ENCODE assay signal across 19 cellular contexts in the genomic region with DNA sequence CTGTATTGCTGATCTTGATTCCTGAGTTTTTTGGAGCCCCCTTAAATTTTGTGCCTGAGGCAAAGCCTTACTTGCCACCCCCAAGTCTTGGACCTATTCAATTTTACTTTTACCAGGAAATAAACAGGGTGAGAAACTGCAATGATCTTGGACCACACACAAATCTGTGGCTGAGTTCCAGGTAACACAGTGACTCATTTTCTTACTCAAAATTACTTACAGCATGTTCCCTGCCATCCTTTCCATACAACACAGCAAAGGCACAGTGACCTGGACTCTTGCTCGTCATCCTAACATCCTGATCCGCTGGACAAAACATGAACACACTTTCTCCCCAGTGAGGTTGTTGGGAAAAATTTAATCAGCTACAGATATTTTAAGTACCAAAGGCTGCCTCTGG.
A peak's percentile ranks its signal among the peaks of the same experiment; 100 is the strongest.
DNase-seq lines count a peak whose midpoint lies in the region; ATAC-seq, FAIRE-seq and TF ChIP-seq lines count a peak whose summit lies in the region.
"Had no signal": no experiment of that assay in that cellular context is flagged by ENCODE, and none has a peak within 500 bp of the region (broad histone marks: within the 10 kb centered on the region; RNA-seq: fewer than 3 reads in every experiment).

No MANE protein-coding gene starts in this region.

- no peaks in the 10 kb centered on the region for H3K36me3 ChIP-seq in breast epithelium
- H3K36me3 ChIP-seq in trophoblast cell (ENCODE audit: control insufficient read depth in 1 of 2, insufficient read depth in 2 of 2, low read length in 2 of 2): peaks cover 0 to 2% of the 10 kb centered on the region in 2 experiments
- H3K36me3 ChIP-seq: esophagus squamous epithelium, vagina had no signal

- no peak overlapping the region for H3K27ac ChIP-seq in breast epithelium
- no peak overlapping the region for H3K27ac ChIP-seq in trophoblast cell (ENCODE audit: low read depth, low read length)
- H3K27ac ChIP-seq: vagina had no signal

- ATAC-seq in activated T-helper 17 cell treated with anti-CD3 and anti-CD28 coated beads, Interleukin-2, amount 50 U/mL, for 72 hours (replicated peaks): peak; percentile 24
- ATAC-seq: GM23338 had no signal

- CTCF ChIA-PET in MCF 10A (lab: Yijun Ruan, JAX): interaction anchor here (0.6 kb wide), 1 partner anchor 42 kb away, joined by 3 read pairs; no protein-coding TSS in a partner anchor

- H2BK12ac ChIP-seq in trophoblast cell (ENCODE audit: low read length): no peak overlapping the region

- H3K9me3 ChIP-seq in breast epithelium (no peaks in the 10 kb centered on the region), trophoblast cell (ENCODE audit: insufficient read depth, low read depth, low read length) (no peaks in the 10 kb centered on the region)
- H3K9me3 ChIP-seq: esophagus squamous epithelium, vagina had no signal

- peaks cover 0 to 14% of the 10 kb centered on the region in 2 donors for H3K27me3 ChIP-seq in breast epithelium
- H3K27me3 ChIP-seq in trophoblast cell (ENCODE audit: insufficient read depth, low read length): no peaks in the 10 kb centered on the region
- H3K27me3 ChIP-seq: esophagus squamous epithelium, vagina had no signal

- H3K36me3 Mint-ChIP-seq in MCF 10A (ENCODE audit: insufficient read depth, unreplicated experiment): no peaks in the 10 kb centered on the region
- H3K36me3 Mint-ChIP-seq in activated T-helper 17 cell treated with anti-CD3 and anti-CD28 coated beads, Interleukin-2, amount 50 U/mL, for 72 hours (ENCODE audit: low read depth): peaks cover 6% of the 10 kb centered on the region

- H3K4me1 ChIP-seq in breast epithelium (no peaks in the 10 kb centered on the region), trophoblast cell (ENCODE audit: control insufficient read depth in 1 of 2, insufficient read depth in 2 of 2, low read length in 2 of 2) (no peaks in the 10 kb centered on the region)
- H3K4me1 ChIP-seq: vagina had no signal

- no peaks in the 10 kb centered on the region for H3K9me3 Mint-ChIP-seq in MCF 10A (ENCODE audit: unreplicated experiment)
- no peaks in the 10 kb centered on the region for H3K9me3 Mint-ChIP-seq in activated T-helper 17 cell treated with anti-CD3 and anti-CD28 coated beads, Interleukin-2, amount 50 U/mL, for 72 hours

- no peak overlapping the region for H3K4me3 Mint-ChIP-seq in MCF 10A (ENCODE audit: unreplicated experiment)
- no peak overlapping the region for H3K4me3 Mint-ChIP-seq in activated T-helper 17 cell treated with anti-CD3 and anti-CD28 coated beads, Interleukin-2, amount 50 U/mL, for 72 hours
- H3K4me3 Mint-ChIP-seq: GM23338, neural crest cell had no signal

- no peak overlapping the region for H2AFZ ChIP-seq in trophoblast cell (ENCODE audit: insufficient read depth, low read length, poor library complexity)
- H2AFZ ChIP-seq: GM23338 had no signal

- no peak overlapping the region for H3K27ac Mint-ChIP-seq in MCF 10A (ENCODE audit: low read depth, unreplicated experiment)
- H3K27ac Mint-ChIP-seq in activated T-helper 17 cell treated with anti-CD3 and anti-CD28 coated beads, Interleukin-2, amount 50 U/mL, for 72 hours: no peak overlapping the region
- H3K27ac Mint-ChIP-seq: GM23338 had no signal

- H3K14ac ChIP-seq in trophoblast cell (ENCODE audit: low read length): no peak overlapping the region

- H3K4me3 ChIP-seq in breast epithelium (no peak overlapping the region), trophoblast cell (ENCODE audit: low read depth, low read length) (no peak overlapping the region)
- H3K4me3 ChIP-seq: esophagus squamous epithelium, GM23338, vagina had no signal

- peaks cover 9% of the 10 kb centered on the region for H3K27me3 Mint-ChIP-seq in MCF 10A (ENCODE audit: insufficient read depth, unreplicated experiment)
- H3K27me3 Mint-ChIP-seq in activated T-helper 17 cell treated with anti-CD3 and anti-CD28 coated beads, Interleukin-2, amount 50 U/mL, for 72 hours: no peaks in the 10 kb centered on the region

- no CpG with 5 or more reads among the region's 2 CpGs for WGBS in trophoblast cell (ENCODE audit: extremely low coverage, insufficient coverage, insufficient read length)

- no peak overlapping the region for H4K8ac ChIP-seq in trophoblast cell (ENCODE audit: low read depth, low read length)

- H3K23ac ChIP-seq in trophoblast cell (ENCODE audit: low read length): no peak overlapping the region

- H2AK5ac ChIP-seq in trophoblast cell (ENCODE audit: low read length): no peak overlapping the region

- H3K4me1 Mint-ChIP-seq in MCF 10A (ENCODE audit: insufficient read depth, unreplicated experiment): peaks cover 11% of the 10 kb centered on the region
- H3K4me1 Mint-ChIP-seq in activated T-helper 17 cell treated with anti-CD3 and anti-CD28 coated beads, Interleukin-2, amount 50 U/mL, for 72 hours: no peaks in the 10 kb centered on the region
- H3K4me1 Mint-ChIP-seq: neural crest cell had no signal

- H3K79me2 ChIP-seq in trophoblast cell (ENCODE audit: control insufficient read depth, insufficient read depth, low read length, poor library complexity): no peaks in the 10 kb centered on the region

- TF ChIP-seq CTCF in MCF 10A (IDR thresholded peaks at IDR 0.05; ENCODE audit: unreplicated experiment) (no peak), breast epithelium (IDR thresholded peaks at IDR 0.05) (no peak)

- intact Hi-C loops in MCF 10A (cut with micrococcal nuclease) (no loop called here), breast epithelium (cut with DNase I; ENCODE audit: low total_unique reads) (no loop called here)

- POLR2A ChIA-PET in MCF 10A (lab: Yijun Ruan, JAX): interaction anchor here (0.6 kb wide), 1 partner anchor 872 kb away, joined by 3 read pairs; no protein-coding TSS in a partner anchor

- H3K4me2 ChIP-seq in trophoblast cell (ENCODE audit: low read length): no peak overlapping the region
- H3K4me2 ChIP-seq: GM23338 had no signal

- H3K9ac ChIP-seq in trophoblast cell (ENCODE audit: low read length): no peak overlapping the region

- no peak overlapping the region for H2BK120ac ChIP-seq in trophoblast cell (ENCODE audit: insufficient read depth, low read length, poor library complexity)

- FAIRE-seq in urothelium cell line (lab: Jason Lieb, UNC): no peak
- FAIRE-seq: colon, small intestine had no signal

- H4K91ac ChIP-seq in trophoblast cell (ENCODE audit: low read depth, low read length): no peak overlapping the region

- no peak overlapping the region for H3K4ac ChIP-seq in trophoblast cell (ENCODE audit: low read depth, low read length)

- no peak overlapping the region for H4K12ac ChIP-seq in trophoblast cell (ENCODE audit: low read depth, low read length)

- no peak overlapping the region for H2BK5ac ChIP-seq in trophoblast cell (ENCODE audit: low read depth, low read length, poor library complexity)

- DNase-seq in MCF 10A (ENCODE audit: unreplicated experiment) (peak; percentile 85), breast epithelium (ENCODE audit: low spot score in 2 of 2) (no peak), fibroblast of peridontal ligament (ENCODE audit: extremely low read depth) (peak; percentile 45), urothelium cell line (ENCODE audit: low spot score) (peak; percentile 9), trophoblast cell (no peak), amygdala (lab: John Stamatoyannopoulos, UW) (no peak), NCI-H510A (lab: John Stamatoyannopoulos, UW) (no peak)
- DNase-seq: ACHN; activated naive CD4-positive, alpha-beta T cell treated with anti-CD3 and anti-CD28 coated beads, Interleukin-2, amount 50 U/mL, for 16 hours; Calu3; esophagus squamous epithelium; NK-92 treated with Interleukin-12 subunit alpha and Interleukin-12 subunit beta, amount 100 ng/mL, for 24 hours; small intestine; stimulated activated naive CD4-positive, alpha-beta T cell treated with Interleukin-2 at 50 U/mL for 16 hours had no signal

- no peaks in the 10 kb centered on the region for H3K79me1 ChIP-seq in trophoblast cell (ENCODE audit: low read length)

- H3K18ac ChIP-seq in trophoblast cell (ENCODE audit: low read length): no peak overlapping the region

- BruUV-seq in MCF 10A (replicated peaks; lab: Mats Ljungman, UMichigan): no TSS peak

- TF ChIP-seq POLR2A in breast epithelium (IDR thresholded peaks at IDR 0.05): no peak

Comparison
In these comparisons a context has a peak if more than half of its experiments do, and no peak if none do; other contexts are left out.
1. DNase-seq: peak in MCF 10A (single experiment), fibroblast of peridontal ligament (single experiment) and urothelium cell line (single experiment); none in breast epithelium (0 of 2), trophoblast cell (0 of 2), amygdala (0 of 56) and NCI-H510A (single experiment).